ENCODE assay signal across 14 cellular contexts in genomic region chr10:110107430-110107829, GRCh38.
DNase-seq lines count a peak whose midpoint lies in the region; ATAC-seq, FAIRE-seq and TF ChIP-seq lines count a peak whose summit lies in the region.
"Had no signal": no experiment of that assay in that cellular context is flagged by ENCODE, and none has a peak within 500 bp of the region (broad histone marks: within the 10 kb centered on the region; RNA-seq: fewer than 3 reads in every experiment).

No MANE protein-coding gene starts in this region.

- DNase-seq in CD4-positive, alpha-beta T cell = no peak
- DNase-seq in GM12892 (ENCODE audit: insufficient read length) (no peak), epidermal melanocyte (ENCODE audit: insufficient read length, low spot score) (no peak), GM23248 (no peak), NCI-H2227 (lab: John Stamatoyannopoulos, UW; ENCODE audit: unreplicated experiment) (no peak)
- DNase-seq: BE2C; CD8-positive, alpha-beta memory T cell; GF-D8; H7 had no signal

- in situ Hi-C loops in GM23248 (cut with MboI) = no loop called here

- H3K9me2 ChIP-seq in GM23248 (ENCODE audit: insufficient read depth) = no peaks in the 10 kb centered on the region

- H3K27ac ChIP-seq in CD4-positive, alpha-beta T cell (ENCODE audit: low read depth, low read length) = no peak overlapping the region
- H3K27ac ChIP-seq in neutrophil (peak overlapping the region; percentile 4), GM23248 (no peak overlapping the region)
- H3K27ac ChIP-seq: A549, C4-2B had no signal

- H3K4me3 ChIP-seq in neutrophil (ENCODE audit: low read depth in 1 of 2, low read length in 1 of 2) (no peak overlapping the region), GM23248 (no peak overlapping the region)
- H3K4me3 ChIP-seq: A549 had no signal

- POLR2A ChIA-PET in CD4-positive, alpha-beta T cell (lab: Charles Lee) = interaction anchor here (1.0 to 1.5 kb wide), 2 partner anchors 11 to 31 kb away, joined by 4 to 6 read pairs; no protein-coding TSS in a partner anchor

- CTCF ChIA-PET in CD4-positive, alpha-beta T cell (lab: Charles Lee) = interaction anchor here (0.6 to 1.5 kb wide), 5 partner anchors 9 to 52 kb away, joined by 3 to 4 read pairs (median 4); no protein-coding TSS in a partner anchor

- no peak overlapping the region for H3K4me2 ChIP-seq in GM23248 (ENCODE audit: unreplicated experiment)
- H3K4me2 ChIP-seq: A549 had no signal

- no peaks in the 10 kb centered on the region for H3K9me3 ChIP-seq in CD4-positive, alpha-beta T cell (ENCODE audit: control insufficient read depth, low read length)
- no peaks in the 10 kb centered on the region for H3K9me3 ChIP-seq in neutrophil
- no peaks in the 10 kb centered on the region for H3K9me3 ChIP-seq in GM23248 (ENCODE audit: low read depth)
- H3K9me3 ChIP-seq: A549, BE2C had no signal

- no peak for TF ChIP-seq CTCF in CD4-positive, alpha-beta T cell (IDR thresholded peaks at IDR 0.05)
- TF ChIP-seq CTCF in neutrophil (IDR thresholded peaks at IDR 0.05) = no peak

- H4K20me1 ChIP-seq in GM23248 (ENCODE audit: insufficient read depth) = no peaks in the 10 kb centered on the region

- H3K4me1 ChIP-seq in neutrophil (ENCODE audit: control insufficient read depth in 1 of 2, insufficient read depth in 1 of 2, low read depth in 1 of 2, low read length in 1 of 2) (no peaks in the 10 kb centered on the region), GM23248 (ENCODE audit: insufficient read depth) (no peaks in the 10 kb centered on the region)
- H3K4me1 ChIP-seq: A549, BE2C had no signal

- peak; percentile 5 for FAIRE-seq in GM12892 (lab: Jason Lieb, UNC)
- FAIRE-seq: A549, GM18507 had no signal

- peaks cover 79% of the 10 kb centered on the region for H3K79me2 ChIP-seq in GM23248 (ENCODE audit: insufficient read depth)

- H3K9ac ChIP-seq in GM23248 = no peak overlapping the region

- H3K4me1 Mint-ChIP-seq in CD4-positive, alpha-beta T cell (ENCODE audit: low read depth) = peaks cover 64% of the 10 kb centered on the region
- peaks cover 12% of the 10 kb centered on the region for H3K4me1 Mint-ChIP-seq in dendritic cell treated with granulocyte-macrophage colony-stimulating factor and Interleukin-4, amounts not matched to agents 40 ng/mL and 50 ng/mL, for 4 days (ENCODE audit: low read depth)

- H3K9me3 Mint-ChIP-seq in CD4-positive, alpha-beta T cell = no peaks in the 10 kb centered on the region
- no peaks in the 10 kb centered on the region for H3K9me3 Mint-ChIP-seq in dendritic cell treated with granulocyte-macrophage colony-stimulating factor and Interleukin-4, amounts not matched to agents 40 ng/mL and 50 ng/mL, for 4 days
- H3K9me3 Mint-ChIP-seq: CD8-positive, alpha-beta memory T cell had no signal

- ATAC-seq in CD4-positive, alpha-beta T cell (ENCODE audit: poor library complexity) = no peak
- ATAC-seq: A549 had no signal

- no peaks in the 10 kb centered on the region for H3K27me3 Mint-ChIP-seq in CD4-positive, alpha-beta T cell
- H3K27me3 Mint-ChIP-seq in dendritic cell treated with granulocyte-macrophage colony-stimulating factor and Interleukin-4, amounts not matched to agents 40 ng/mL and 50 ng/mL, for 4 days = no peaks in the 10 kb centered on the region
- H3K27me3 Mint-ChIP-seq: CD8-positive, alpha-beta memory T cell had no signal

- TF ChIP-seq POLR2A in GM12892 (IDR thresholded peaks at IDR 0.05; ENCODE audit: low read depth, low read length) = no peak

- no peaks in the 10 kb centered on the region for H3K27me3 ChIP-seq in CD4-positive, alpha-beta T cell (ENCODE audit: control insufficient read depth, insufficient read depth, low read length)
- H3K27me3 ChIP-seq in neutrophil (no peaks in the 10 kb centered on the region), GM23248 (replicated peaks; ENCODE audit: insufficient read depth) (no peaks in the 10 kb centered on the region)
- H3K27me3 ChIP-seq: BE2C had no signal

- peak overlapping the region; percentile 15 for H3K27ac Mint-ChIP-seq in CD4-positive, alpha-beta T cell
- H3K27ac Mint-ChIP-seq in dendritic cell treated with granulocyte-macrophage colony-stimulating factor and Interleukin-4, amounts not matched to agents 40 ng/mL and 50 ng/mL, for 4 days = peak overlapping the region; percentile 35

- 91 to 95% methylated on average over 6 of the region's 6 CpGs for WGBS in GM23248 (ENCODE audit: low coverage in 1 of 2, low lambda C conversion rate in 2 of 2, missing lambda C conversion rate in 2 of 2), 2 experiments

- H3K36me3 ChIP-seq in neutrophil (peaks cover 20% of the 10 kb centered on the region), GM23248 (ENCODE audit: low read depth) (peaks cover 23% of the 10 kb centered on the region)

- peaks cover 93% of the 10 kb centered on the region for H3K36me3 Mint-ChIP-seq in CD4-positive, alpha-beta T cell (ENCODE audit: low read depth)
- peaks cover 19% of the 10 kb centered on the region for H3K36me3 Mint-ChIP-seq in dendritic cell treated with granulocyte-macrophage colony-stimulating factor and Interleukin-4, amounts not matched to agents 40 ng/mL and 50 ng/mL, for 4 days (ENCODE audit: low read depth)

- H2AFZ ChIP-seq in GM23248 = no peak overlapping the region

- H3F3A ChIP-seq in GM23248 (ENCODE audit: insufficient read depth) = no peaks in the 10 kb centered on the region

- intact Hi-C loops in CD4-positive, alpha-beta T cell (cut with DNase I, micrococcal nuclease) = loop anchor here in 1 of 2 experiments (2.0 to 10.0 kb wide), 2 partner anchors 31 to 223 kb away; no protein-coding TSS in a partner anchor
- intact Hi-C loops in dendritic cell treated with granulocyte-macrophage colony-stimulating factor and Interleukin-4, amounts not matched to agents 40 ng/mL and 50 ng/mL, for 4 days (cut with micrococcal nuclease) = loop anchor here (10.0 kb wide), 1 partner anchor 223 kb away; no protein-coding TSS in a partner anchor

- no peak overlapping the region for H3K4me3 Mint-ChIP-seq in CD4-positive, alpha-beta T cell
- no peak overlapping the region for H3K4me3 Mint-ChIP-seq in dendritic cell treated with granulocyte-macrophage colony-stimulating factor and Interleukin-4, amounts not matched to agents 40 ng/mL and 50 ng/mL, for 4 days
- H3K4me3 Mint-ChIP-seq: CD8-positive, alpha-beta memory T cell had no signal
